Comparison of ENCODE assay signal across 8 cellular contexts in the genomic region with DNA sequence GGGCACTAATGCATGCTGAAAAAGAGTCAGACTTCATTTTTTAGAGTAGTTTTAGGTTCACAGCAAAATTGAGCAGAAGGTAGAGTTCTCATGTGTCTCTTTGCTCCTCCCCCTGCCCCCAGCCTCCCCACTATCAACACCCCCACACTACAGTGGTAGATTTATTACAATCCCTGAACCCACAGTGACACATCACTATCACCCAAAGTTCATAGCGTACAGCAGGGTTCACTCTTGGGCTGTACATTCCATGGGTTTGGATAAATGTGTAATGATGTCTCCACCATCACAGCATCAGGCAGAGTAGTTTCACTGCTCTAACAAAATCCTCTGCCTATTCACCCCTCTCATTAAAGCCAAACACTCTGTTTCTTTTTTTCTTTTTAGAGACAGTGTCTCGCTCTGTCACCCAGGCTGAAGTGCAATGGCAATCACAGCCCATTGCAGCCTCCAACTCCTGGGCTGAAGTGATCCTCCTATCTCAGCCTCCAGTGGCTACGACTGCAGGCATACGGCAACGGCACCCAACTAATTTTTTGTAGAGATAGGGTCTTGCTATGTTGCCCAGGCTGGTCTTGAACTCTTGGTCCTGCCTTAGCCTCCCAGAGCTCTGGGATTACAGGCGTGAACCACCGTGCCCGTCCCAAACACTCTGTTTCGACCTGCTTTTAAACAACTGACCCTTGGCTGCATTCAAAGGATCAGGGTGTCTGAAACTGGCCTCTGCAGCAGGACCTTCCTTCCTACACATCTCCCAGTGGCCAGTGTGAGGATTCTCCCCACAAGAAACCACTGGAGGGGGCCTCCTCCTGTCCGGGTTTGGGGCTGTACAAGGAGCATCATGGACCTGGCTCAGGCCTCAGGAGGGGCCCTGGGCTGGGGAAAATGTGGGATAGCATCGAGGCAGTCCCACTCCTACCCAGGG. TPM values are rescaled to one million over a fixed set of nuclear protein-coding genes. Genes with fewer than 3 reads are reported as not detected.
DNase-seq lines count a peak whose midpoint lies in the region; ATAC-seq and TF ChIP-seq lines count a peak whose summit lies in the region.

No MANE protein-coding gene starts in this region.

- no peaks in the 10 kb centered on the region for H3K9me3 ChIP-seq in RWPE2 (ENCODE audit: severe bottlenecking)
- no peaks in the 10 kb centered on the region for H3K9me3 ChIP-seq in gastroesophageal sphincter
- no peaks in the 10 kb centered on the region for H3K9me3 ChIP-seq in gastrocnemius medialis

- 95 to 100% methylated on average over 1 to 7 of the region's 11 CpGs for WGBS in gastroesophageal sphincter (ENCODE audit: low coverage in 1 of 2), 2 donors

- in situ Hi-C loops in gastrocnemius medialis (cut with MboI; ENCODE audit: low sequenced_read_pairs in 4 of 4), result loop anchor here in 1 of 4 donors (10.0 kb wide), 1 partner anchor 70 kb away; no protein-coding TSS in a partner anchor

- CTCF ChIA-PET in GM10248 (lab: Yijun Ruan, JAX), result interaction anchor here (3.0 kb wide), 1 partner anchor 128 kb away, joined by 8 read pairs; no protein-coding TSS in a partner anchor

- H3K27ac ChIP-seq in RWPE2 (ENCODE audit: poor library complexity, severe bottlenecking) (peak overlapping the region; percentile 1), gastroesophageal sphincter (peak overlapping the region in 3 of 4 donors; percentile 78 to 83 (median 82)), gastrocnemius medialis (peak overlapping the region; percentile 49 to 69 (median 64))

- H3K36me3 ChIP-seq in RWPE2 (ENCODE audit: low read depth), result no peaks in the 10 kb centered on the region
- H3K36me3 ChIP-seq in gastroesophageal sphincter, result peaks cover 0 to 27% of the 10 kb centered on the region in 2 donors
- no peaks in the 10 kb centered on the region for H3K36me3 ChIP-seq in gastrocnemius medialis

- peak; percentile 41 for DNase-seq in Daoy (ENCODE audit: low read depth)
- DNase-seq in RWPE2 (ENCODE audit: low spot score), result no peak
- DNase-seq in gastrocnemius medialis, result no peak
- DNase-seq in iPS-NIHi7 (ENCODE audit: extremely low spot score), result no peak
- DNase-seq in NCI-H82 treated with DMSO at 0.1 percent for 48 hours (lab: John Stamatoyannopoulos, UW; ENCODE audit: unreplicated experiment), result no peak
- DNase-seq in GM10248 (ENCODE audit: extremely low spot score), result no peak

- ATAC-seq in RWPE2 (ENCODE audit: low read depth), result no peak; the same call in 2 of the 3 replicates
- ATAC-seq in gastroesophageal sphincter, result peak; percentile 42
- ATAC-seq in gastrocnemius medialis, result peak; percentile 8
- no peak for ATAC-seq in GM21529 (IDR thresholded peaks at IDR 0.05; ENCODE audit: unreplicated experiment)

- intact Hi-C loops in gastrocnemius medialis (cut with DNase I; ENCODE audit: low total_unique reads), result loop anchor here (2.0 kb wide), 1 partner anchor 56 kb away; no protein-coding TSS in a partner anchor

- TF ChIP-seq CTCF in RWPE2 (IDR thresholded peaks at IDR 0.05; ENCODE audit: poor library complexity, severe bottlenecking) (no peak), gastroesophageal sphincter (IDR thresholded peaks at IDR 0.05) (no peak), gastrocnemius medialis (IDR thresholded peaks at IDR 0.05 in 4 of 5, conservative IDR thresholded peaks at IDR 0.05 in 1 of 5) (no peak), GM10248 (IDR thresholded peaks at IDR 0.05; ENCODE audit: control extremely low read depth, extremely low read depth, low read depth, missing control alignments) (no peak)

- H3K4me1 ChIP-seq in RWPE2 (ENCODE audit: insufficient read depth, poor library complexity, severe bottlenecking) (peaks cover 4% of the 10 kb centered on the region), gastroesophageal sphincter (peaks cover 0 to 33% (median 13%) of the 10 kb centered on the region in 3 donors), gastrocnemius medialis (peaks cover 9 to 14% of the 10 kb centered on the region in 2 donors)

- H3K27me3 ChIP-seq in RWPE2 (ENCODE audit: insufficient read depth, poor library complexity, severe bottlenecking) (no peaks in the 10 kb centered on the region), gastroesophageal sphincter (peaks cover 36% of the 10 kb centered on the region), gastrocnemius medialis (peaks cover 9 to 20% (median 13%) of the 10 kb centered on the region in 3 donors)

- no peak overlapping the region for H3K4me3 ChIP-seq in RWPE2 (ENCODE audit: severe bottlenecking)
- peak overlapping the region in 1 of 2 donors; percentile 54 for H3K4me3 ChIP-seq in gastroesophageal sphincter
- H3K4me3 ChIP-seq in gastrocnemius medialis, result peak overlapping the region in 2 of 4 donors; percentile 50 to 52

- TF ChIP-seq POLR2A in gastroesophageal sphincter (IDR thresholded peaks at IDR 0.05), result no peak
- TF ChIP-seq POLR2A in gastrocnemius medialis (IDR thresholded peaks at IDR 0.05), result no peak

- POLR2A ChIA-PET in GM10248 (lab: Yijun Ruan, JAX), result interaction anchor here (1.4 kb wide), 1 partner anchor 14 kb away, joined by 6 read pairs; no protein-coding TSS in a partner anchor

- TF ChIP-seq EP300 in gastroesophageal sphincter (IDR thresholded peaks at IDR 0.05), result no peak

RNA-seq across cellular contexts. Expression of a gene that starts 4.2 kb away (rescaled TPM):
- 0.65 TPM in 1 of 2 replicates, not detected in the other for total RNA-seq in Daoy (2014; rRNA removed; shearing (Covaris generic))
- total RNA-seq in gastroesophageal sphincter (1 to 10 TPM; 3.0 to 4.0 (median 3.4) TPM), gastrocnemius medialis (1 to 10 TPM in 1 of 4 donors, under 1 TPM in 2, not detected in 1; 0.93 to 1.7 (median 0.94) TPM)

RNA-seq across cellular contexts. Expression of a gene that starts 13.1 kb away (rescaled TPM):
- total RNA-seq in Daoy (2014; rRNA removed; shearing (Covaris generic)), result 184 and 219 TPM in 2 replicates
- 1,000 to 10,000 TPM; 1,945 to 2,292 (median 2,070) TPM for total RNA-seq in gastroesophageal sphincter
- total RNA-seq in gastrocnemius medialis, result 1,000 to 10,000 TPM; 1,340 to 3,366 (median 1,705) TPM

RNA-seq across cellular contexts. Expression of a gene that starts 37.0 kb away (rescaled TPM):
- total RNA-seq in Daoy (2014; rRNA removed; shearing (Covaris generic)), result 0.40 and 2.2 TPM in 2 replicates
- total RNA-seq in gastroesophageal sphincter, result 10 to 100 TPM; 11.5 to 22.1 (median 14.7) TPM
- 1 to 10 TPM; 3.9 to 5.4 (median 4.9) TPM for total RNA-seq in gastrocnemius medialis

Comparison
In these comparisons a context has a peak if more than half of its experiments do, and no peak if none do; other contexts are left out.
1. ATAC-seq: peak in gastroesophageal sphincter (single experiment) and gastrocnemius medialis (2 of 2); none in RWPE2 (single experiment) and GM21529 (single experiment).
2. H3K27ac ChIP-seq: peak in every context shown above with its lines; median percentile 82 in gastroesophageal sphincter; 64 in gastrocnemius medialis; 1 in RWPE2.